9 cellular contexts compared by ENCODE assay signal in genomic region chr3:187041362-187042061, GRCh38.
A peak's percentile ranks its signal among the peaks of the same experiment; 100 is the strongest.
DNase-seq lines count a peak whose midpoint lies in the region; ATAC-seq, FAIRE-seq and TF ChIP-seq lines count a peak whose summit lies in the region.
"Had no signal": no experiment of that assay in that cellular context is flagged by ENCODE, and none has a peak within 500 bp of the region (broad histone marks: within the 10 kb centered on the region; RNA-seq: fewer than 3 reads in every experiment).

No MANE protein-coding gene starts in this region.

- TF ChIP-seq CTCF in Caco-2 (IDR thresholded peaks at IDR 0.05; ENCODE audit: insufficient read depth in 1 of 2, low read depth in 1 of 2, low read length in 1 of 2, severe bottlenecking in 1 of 2, unreplicated experiment in 1 of 2): no peak
- no peak for TF ChIP-seq CTCF in bronchial epithelial cell (IDR thresholded peaks at IDR 0.05; ENCODE audit: insufficient read depth, low read length, severe bottlenecking)

- peaks cover 6% of the 10 kb centered on the region for H3K36me3 Mint-ChIP-seq in Caco-2 (ENCODE audit: insufficient read depth, unreplicated experiment)

- DNase-seq in Caco-2 (peak in 1 of 2 experiments; percentile 68), OCI-M1 (lab: John Stamatoyannopoulos, UW) (peak; percentile 40), bronchial epithelial cell (ENCODE audit: low read depth) (peak; percentile 9), NCI-H345 (lab: John Stamatoyannopoulos, UW) (no peak), NCI-H2171 treated with DMSO at 0.1 percent for 48 hours (lab: John Stamatoyannopoulos, UW) (no peak)
- peak; percentile 41 for DNase-seq in stimulated activated naive CD4-positive, alpha-beta T cell treated with Interleukin-2 at 50 U/mL for 16 hours (lab: John Stamatoyannopoulos, UW)

- CTCF ChIA-PET in Caco-2 (lab: Charles Lee): interaction anchor here (0.8 to 1.6 kb wide), 2 partner anchors 21 to 124 kb away, joined by 3 to 6 read pairs; no protein-coding TSS in a partner anchor

- no peaks in the 10 kb centered on the region for H3K9me3 Mint-ChIP-seq in Caco-2 (ENCODE audit: unreplicated experiment)

- H3K4me3 ChIP-seq in Caco-2 (ENCODE audit: low read depth, low read length): no peak overlapping the region
- no peak overlapping the region for H3K4me3 ChIP-seq in bronchial epithelial cell (ENCODE audit: low read depth, low read length)

- intact Hi-C loops in Caco-2 (cut with micrococcal nuclease; ENCODE audit: unreplicated experiment): loop anchor here (1.0 to 2.0 kb wide), 3 partner anchors 22 to 298 kb away; no protein-coding TSS in a partner anchor

- H3K4me3 Mint-ChIP-seq in Caco-2 (ENCODE audit: unreplicated experiment): peak overlapping the region; percentile 18

- POLR2A ChIA-PET in Caco-2 (lab: Charles Lee): no interaction called here

- peak overlapping the region; percentile 78 for H3K27ac Mint-ChIP-seq in Caco-2 (ENCODE audit: unreplicated experiment)

- no peaks in the 10 kb centered on the region for H3K27me3 ChIP-seq in Caco-2 (replicated peaks; ENCODE audit: control insufficient read depth, insufficient read depth, low read length)
- no peaks in the 10 kb centered on the region for H3K27me3 ChIP-seq in bronchial epithelial cell (ENCODE audit: control insufficient read depth, insufficient read depth, low read length)

- no peak for FAIRE-seq in bronchial epithelial cell (lab: Jason Lieb, UNC)
- FAIRE-seq: H1 had no signal

- peaks cover 39% of the 10 kb centered on the region for H3K4me1 ChIP-seq in Caco-2

- peaks cover 42% of the 10 kb centered on the region for H3K4me1 Mint-ChIP-seq in Caco-2 (ENCODE audit: low read depth, unreplicated experiment)

- H3K9me3 ChIP-seq in Caco-2: no peaks in the 10 kb centered on the region

- no peaks in the 10 kb centered on the region for H3K27me3 Mint-ChIP-seq in Caco-2 (ENCODE audit: insufficient read depth, unreplicated experiment)

- peaks cover 2% of the 10 kb centered on the region for H3K36me3 ChIP-seq in Caco-2 (ENCODE audit: control insufficient read depth, insufficient read depth, low read length)
- H3K36me3 ChIP-seq in bronchial epithelial cell (ENCODE audit: control insufficient read depth, insufficient read depth, low read length): peaks cover 4% of the 10 kb centered on the region

- BruUV-seq in Caco-2 (replicated peaks; lab: Mats Ljungman, UMichigan): no TSS peak

- peak; percentile 49 for ATAC-seq in GM21825 (IDR thresholded peaks at IDR 0.05; ENCODE audit: unreplicated experiment)
- ATAC-seq in GM21723 (IDR thresholded peaks at IDR 0.05; ENCODE audit: unreplicated experiment): no peak

Comparison
In these comparisons a context has a peak if more than half of its experiments do, and no peak if none do; other contexts are left out.
1. DNase-seq: peak in OCI-M1 (single experiment), bronchial epithelial cell (single experiment) and stimulated activated naive CD4-positive, alpha-beta T cell treated with Interleukin-2 at 50 U/mL for 16 hours (single experiment); none in NCI-H345 (single experiment) and NCI-H2171 treated with DMSO at 0.1 percent for 48 hours (single experiment).